Comparison of ENCODE assay signal across 1 cellular context in genomic region chr5:149229298-149229937, GRCh38.
TF ChIP-seq lines count a peak whose summit lies in the region.

No MANE protein-coding gene starts in this region.

TF ChIP-seq in HCT116, 20 proteins besides CTCF, POLR2A, EP300 and RAD21 (continued from another document):
- no peak for TF ChIP-seq SIN3A (IDR thresholded peaks at IDR 0.05; ENCODE audit: low read depth)
- no peak for TF ChIP-seq CEBPB (IDR thresholded peaks at IDR 0.05; ENCODE audit: low read depth)
- no peak for TF ChIP-seq SRF (IDR thresholded peaks at IDR 0.05; ENCODE audit: low read depth)
- no peak for TF ChIP-seq CBX3 (IDR thresholded peaks at IDR 0.05; ENCODE audit: low read depth)
- TF ChIP-seq JUND (IDR thresholded peaks at IDR 0.05), result no peak
- no peak for TF ChIP-seq EGR1 (IDR thresholded peaks at IDR 0.05; ENCODE audit: low read depth)
- no peak for TF ChIP-seq POLR2AphosphoS5 (IDR thresholded peaks at IDR 0.05; ENCODE audit: low read depth, low read length)
